ENCODE assay signal across 9 cellular contexts in the genomic region with DNA sequence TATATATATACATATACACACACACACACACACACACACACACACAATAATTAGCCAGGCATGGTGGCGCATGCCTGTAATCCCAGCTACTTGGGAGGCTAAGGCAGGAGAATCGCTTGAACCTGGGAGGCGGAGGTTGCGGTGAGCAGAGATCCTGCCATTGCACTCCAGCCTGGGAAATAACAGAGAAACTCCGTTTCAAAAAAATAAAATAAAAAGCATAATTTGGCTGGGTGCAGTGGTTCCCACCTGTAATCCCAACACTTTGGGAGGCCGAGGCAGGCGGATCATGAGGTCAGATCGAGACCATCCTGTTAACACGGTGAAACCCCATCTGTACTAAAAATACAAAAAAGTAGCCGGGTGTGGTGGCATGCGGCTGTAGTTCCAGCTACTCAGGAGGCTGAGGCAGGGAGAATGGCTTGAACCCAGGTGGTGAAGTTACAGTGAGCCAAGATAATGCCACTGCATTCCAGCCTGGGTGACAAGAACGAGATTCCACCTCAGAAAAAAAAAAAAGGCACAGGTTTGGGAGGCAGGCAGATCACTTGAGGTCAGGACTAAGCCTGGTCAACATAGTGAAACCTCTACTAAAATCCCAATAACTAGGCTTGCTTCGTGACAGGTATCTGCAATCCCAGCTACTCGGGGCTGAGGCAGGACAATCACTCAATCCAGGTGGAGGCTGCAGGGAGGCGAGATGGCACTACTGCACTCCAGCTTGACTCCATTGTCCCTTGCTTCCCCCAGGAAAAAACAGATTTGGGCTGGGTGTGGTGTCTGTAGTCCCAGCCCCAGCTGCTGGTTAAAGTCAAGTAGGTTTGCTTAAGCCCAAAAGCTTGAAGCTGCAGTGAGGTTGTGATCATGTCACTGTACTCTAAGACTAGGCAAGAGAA. TPM values are rescaled to one million over a fixed set of nuclear protein-coding genes. Genes with fewer than 3 reads are reported as not detected.
DNase-seq lines count a peak whose midpoint lies in the region; ATAC-seq and TF ChIP-seq lines count a peak whose summit lies in the region.
"Had no signal": no experiment of that assay in that cellular context is flagged by ENCODE, and none has a peak within 500 bp of the region (broad histone marks: within the 10 kb centered on the region; RNA-seq: fewer than 3 reads in every experiment).

No MANE protein-coding gene starts in this region.

- no peak overlapping the region for H3K4me3 ChIP-seq in testis

- H3K4me1 Mint-ChIP-seq in activated naive CD4-positive, alpha-beta T cell treated with anti-CD3 and anti-CD28 coated beads for 36 hours (ENCODE audit: low read depth) = peaks cover 23% of the 10 kb centered on the region
- peaks cover 51% of the 10 kb centered on the region for H3K4me1 Mint-ChIP-seq in stimulated activated effector memory CD8-positive, alpha-beta T cell treated with anti-CD3 and anti-CD28 coated beads, Interleukin-12 subunit alpha, Interleukin-12 subunit beta, amount 100 ng/mL, for 72 hours

- no peak for TF ChIP-seq CTCF in testis (IDR thresholded peaks at IDR 0.05)

- intact Hi-C loops in activated naive CD4-positive, alpha-beta T cell treated with anti-CD3 and anti-CD28 coated beads for 36 hours (cut with micrococcal nuclease) = no loop called here
- intact Hi-C loops in testis (cut with DNase I; ENCODE audit: low total_unique reads) = loop anchor here (10.0 kb wide), 1 partner anchor 66 kb away; a partner anchor contains a TSS

- peak in 1 of 2 donors; percentile 7 for ATAC-seq in activated naive CD4-positive, alpha-beta T cell treated with anti-CD3 and anti-CD28 coated beads, Interleukin-2, amount 50 U/mL, for 72 hours
- ATAC-seq in stimulated activated effector memory CD8-positive, alpha-beta T cell treated with anti-CD3 and anti-CD28 coated beads, Interleukin-12 subunit alpha, Interleukin-12 subunit beta, amount 100 ng/mL, for 72 hours = peak; percentile 3
- ATAC-seq in GM21381 (IDR thresholded peaks at IDR 0.05; ENCODE audit: unreplicated experiment) = no peak

- no peaks in the 10 kb centered on the region for H3K9me3 ChIP-seq in testis

- TF ChIP-seq POLR2A in testis (IDR thresholded peaks at IDR 0.05) = no peak

- peaks cover 45% of the 10 kb centered on the region for H3K36me3 Mint-ChIP-seq in activated naive CD4-positive, alpha-beta T cell treated with anti-CD3 and anti-CD28 coated beads for 36 hours (ENCODE audit: low read depth)
- peaks cover 42 to 47% of the 10 kb centered on the region in 2 donors for H3K36me3 Mint-ChIP-seq in activated naive CD4-positive, alpha-beta T cell treated with anti-CD3 and anti-CD28 coated beads, Interleukin-2, amount 50 U/mL, for 72 hours
- peaks cover 65% of the 10 kb centered on the region for H3K36me3 Mint-ChIP-seq in stimulated activated effector memory CD8-positive, alpha-beta T cell treated with anti-CD3 and anti-CD28 coated beads, Interleukin-12 subunit alpha, Interleukin-12 subunit beta, amount 100 ng/mL, for 72 hours

- H3K27me3 ChIP-seq in testis = no peaks in the 10 kb centered on the region

- WGBS in testis, 2 donors = 66 to 70% methylated on average over 12 to 15 of the region's 15 CpGs

- H3K27ac Mint-ChIP-seq in activated naive CD4-positive, alpha-beta T cell treated with anti-CD3 and anti-CD28 coated beads for 36 hours = peak overlapping the region; percentile 84
- peak overlapping the region; percentile 97 to 100 for H3K27ac Mint-ChIP-seq in activated naive CD4-positive, alpha-beta T cell treated with anti-CD3 and anti-CD28 coated beads, Interleukin-2, amount 50 U/mL, for 72 hours
- peak overlapping the region; percentile 98 for H3K27ac Mint-ChIP-seq in stimulated activated effector memory CD8-positive, alpha-beta T cell treated with anti-CD3 and anti-CD28 coated beads, Interleukin-12 subunit alpha, Interleukin-12 subunit beta, amount 100 ng/mL, for 72 hours

- DNase-seq in activated naive CD4-positive, alpha-beta T cell treated with anti-CD3 and anti-CD28 coated beads for 36 hours = no peak
- DNase-seq in activated naive CD4-positive, alpha-beta T cell treated with Interleukin-2 at 50 U/mL for 16 hours = no peak
- DNase-seq in NCI-H1105 (lab: John Stamatoyannopoulos, UW) (peak; percentile 8), testis (no peak)
- peak in 1 of 2 donors; percentile 46 for DNase-seq in activated naive CD4-positive, alpha-beta T cell treated with anti-CD3 and anti-CD28 coated beads, Interleukin-2, amount 50 U/mL, for 72 hours (ENCODE audit: low spot score in 2 of 2)
- DNase-seq in stimulated activated effector memory CD8-positive, alpha-beta T cell treated with anti-CD3 and anti-CD28 coated beads, Interleukin-12 subunit alpha, Interleukin-12 subunit beta, amount 100 ng/mL, for 72 hours (ENCODE audit: low spot score in 2 of 2) = no peak
- no peak for DNase-seq in effector CD4-positive, alpha-beta T cell

- peak overlapping the region; percentile 99 for H3K4me3 Mint-ChIP-seq in activated naive CD4-positive, alpha-beta T cell treated with anti-CD3 and anti-CD28 coated beads for 36 hours
- peak overlapping the region; percentile 94 for H3K4me3 Mint-ChIP-seq in stimulated activated effector memory CD8-positive, alpha-beta T cell treated with anti-CD3 and anti-CD28 coated beads, Interleukin-12 subunit alpha, Interleukin-12 subunit beta, amount 100 ng/mL, for 72 hours

- CTCF ChIA-PET in activated naive CD4-positive, alpha-beta T cell treated with anti-CD3 and anti-CD28 coated beads for 36 hours (lab: Charles Lee) = interaction anchor here (0.6 to 2.2 kb wide), 2 partner anchors 10 to 42 kb away, joined by 3 to 7 read pairs; no protein-coding TSS in a partner anchor

- peaks cover 16% of the 10 kb centered on the region for H3K4me1 ChIP-seq in testis

- no peaks in the 10 kb centered on the region for H3K9me3 Mint-ChIP-seq in activated naive CD4-positive, alpha-beta T cell treated with anti-CD3 and anti-CD28 coated beads for 36 hours
- no peaks in the 10 kb centered on the region for H3K9me3 Mint-ChIP-seq in activated naive CD4-positive, alpha-beta T cell treated with anti-CD3 and anti-CD28 coated beads, Interleukin-2, amount 50 U/mL, for 72 hours
- no peaks in the 10 kb centered on the region for H3K9me3 Mint-ChIP-seq in stimulated activated effector memory CD8-positive, alpha-beta T cell treated with anti-CD3 and anti-CD28 coated beads, Interleukin-12 subunit alpha, Interleukin-12 subunit beta, amount 100 ng/mL, for 72 hours

- no peak overlapping the region for H3K27ac ChIP-seq in testis

- no peaks in the 10 kb centered on the region for H3K27me3 Mint-ChIP-seq in activated naive CD4-positive, alpha-beta T cell treated with anti-CD3 and anti-CD28 coated beads for 36 hours (ENCODE audit: low read depth)

- H3K36me3 ChIP-seq in testis (ENCODE audit: low read depth, missing control alignments) = no peaks in the 10 kb centered on the region

RNA-seq across cellular contexts. Expression of a gene that starts 11.8 kb away (rescaled TPM):
- 10 to 100 TPM; 74.4 to 78.7 TPM for total RNA-seq in activated naive CD4-positive, alpha-beta T cell treated with anti-CD3 and anti-CD28 coated beads for 36 hours
- 100 to 1,000 TPM in 1 of 2 donors, 10 to 100 TPM in 1; 87.2 to 105 TPM for total RNA-seq in activated naive CD4-positive, alpha-beta T cell treated with anti-CD3 and anti-CD28 coated beads, Interleukin-2, amount 50 U/mL, for 72 hours
- 10 to 100 TPM; 33.4 to 46.7 TPM for total RNA-seq in testis
- 39.0 TPM for polyA plus RNA-seq in testis (ENCODE audit: insufficient read depth, low read depth, low replicate concordance)

RNA-seq across cellular contexts. Expression of a gene that starts 18.5 kb away (rescaled TPM):
- total RNA-seq in activated naive CD4-positive, alpha-beta T cell treated with anti-CD3 and anti-CD28 coated beads for 36 hours = not detected
- total RNA-seq in activated naive CD4-positive, alpha-beta T cell treated with anti-CD3 and anti-CD28 coated beads, Interleukin-2, amount 50 U/mL, for 72 hours = under 1 TPM in 1 of 2 donors, not detected in 1; 0.70 TPM
- 10 to 100 TPM; 18.4 to 38.1 TPM for total RNA-seq in testis
- 40.7 TPM for polyA plus RNA-seq in testis (ENCODE audit: insufficient read depth, low read depth, low replicate concordance)
- total RNA-seq: renal cortical epithelial cell had no signal

RNA-seq across cellular contexts. Expression of a gene that starts 19.3 kb away (rescaled TPM):
- 10 to 100 TPM; 22.7 to 23.0 TPM for total RNA-seq in activated naive CD4-positive, alpha-beta T cell treated with anti-CD3 and anti-CD28 coated beads for 36 hours
- total RNA-seq in activated naive CD4-positive, alpha-beta T cell treated with anti-CD3 and anti-CD28 coated beads, Interleukin-2, amount 50 U/mL, for 72 hours = 10 to 100 TPM; 23.0 to 61.3 TPM
- total RNA-seq in testis = 10 to 100 TPM; 42.2 to 49.1 TPM
- 55.0 TPM for polyA plus RNA-seq in testis (ENCODE audit: insufficient read depth, low read depth, low replicate concordance)

RNA-seq across cellular contexts. Expression of a gene that starts 29.5 kb away (rescaled TPM):
- total RNA-seq in activated naive CD4-positive, alpha-beta T cell treated with anti-CD3 and anti-CD28 coated beads for 36 hours = 100 to 1,000 TPM; 419 to 472 TPM
- 100 to 1,000 TPM; 295 to 308 TPM for total RNA-seq in activated naive CD4-positive, alpha-beta T cell treated with anti-CD3 and anti-CD28 coated beads, Interleukin-2, amount 50 U/mL, for 72 hours
- 100 to 1,000 TPM; 227 to 271 TPM for total RNA-seq in testis
- polyA plus RNA-seq in testis (ENCODE audit: insufficient read depth, low read depth, low replicate concordance) = 166 TPM

RNA-seq across cellular contexts. Expression of a gene that starts 45.9 kb away (rescaled TPM):
- total RNA-seq in activated naive CD4-positive, alpha-beta T cell treated with anti-CD3 and anti-CD28 coated beads for 36 hours = 10 to 100 TPM; 44.6 to 46.0 TPM
- 100 to 1,000 TPM; 104 to 132 TPM for total RNA-seq in activated naive CD4-positive, alpha-beta T cell treated with anti-CD3 and anti-CD28 coated beads, Interleukin-2, amount 50 U/mL, for 72 hours
- total RNA-seq in testis = 10 to 100 TPM; 94.6 to 98.7 TPM
- 88.3 TPM for polyA plus RNA-seq in testis (ENCODE audit: insufficient read depth, low read depth, low replicate concordance)

Comparison
In these comparisons a context has a peak if more than half of its experiments do, and no peak if none do; other contexts are left out.
1. RNA of a gene that starts 18.5 kb away (total RNA-seq): 18.4 to 38.1 TPM in testis; 0.70 TPM in activated naive CD4-positive, alpha-beta T cell treated with anti-CD3 and anti-CD28 coated beads, Interleukin-2, amount 50 U/mL, for 72 hours and not detected in activated naive CD4-positive, alpha-beta T cell treated with anti-CD3 and anti-CD28 coated beads for 36 hours; every median in the first group is over 10 times any median in the second.
2. Peak in every context shown above with its lines, with median percentiles within 50 percentile points of each other: H3K27ac Mint-ChIP-seq.